In the genomic region with DNA sequence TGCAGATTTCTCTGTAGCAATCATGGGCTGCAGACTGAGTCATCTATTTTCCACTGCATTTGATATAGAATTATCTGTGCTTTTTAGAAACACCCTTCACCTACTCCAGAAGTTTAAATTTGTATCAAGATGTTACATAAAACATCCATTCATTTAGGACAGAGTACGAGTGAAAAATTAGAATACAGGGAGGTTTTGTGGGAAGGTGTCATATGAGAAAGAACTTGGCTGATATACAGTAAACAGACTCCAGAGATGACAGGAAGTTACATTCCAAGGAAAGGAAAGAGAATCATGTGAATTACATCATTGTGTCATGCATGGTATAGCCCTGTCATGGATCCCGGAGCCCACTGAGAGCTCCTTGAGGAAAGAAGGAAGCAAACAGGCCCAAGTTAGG, we compare ENCODE assay signal across 25 cellular contexts.
"Had no signal": no experiment of that assay in that cellular context is flagged by ENCODE, and none has a peak within 500 bp of the region (broad histone marks: within the 10 kb centered on the region; RNA-seq: fewer than 3 reads in every experiment).

No MANE protein-coding gene starts in this region.

- H3K27ac ChIP-seq: ascending aorta, PC-9, SJCRH30 had no signal

- H3K27me3 ChIP-seq: ascending aorta, SJCRH30 had no signal

- ATAC-seq: activated CD8-positive, alpha-beta T cell treated with anti-CD3 and anti-CD28 coated beads for 36 hours; K562 had no signal

- H3K4me3 ChIP-seq: ascending aorta, K562, PC-9, SJCRH30 had no signal

- DNase-seq: activated CD4-positive, alpha-beta T cell treated with anti-CD3 and anti-CD28 coated beads, Interleukin-2, amount 10 ng/mL, durations not matched to agents 24 days and 14 days; activated CD4-positive, alpha-beta T cell treated with anti-CD3 and anti-CD28 coated beads, Interleukin-2, amount 50 U/mL, for 4 hours; activated CD8-positive, alpha-beta T cell treated with anti-CD3 and anti-CD28 coated beads for 36 hours; activated gamma-delta T cell; activated naive CD4-positive, alpha-beta T cell treated with Interleukin-2 at 50 U/mL for 16 hours; activated naive CD8-positive, alpha-beta T cell treated with anti-CD3 and anti-CD28 coated beads, Interleukin-2, amount 10 ng/mL, durations not matched to agents 7 days and 5 days; activated T-cell treated with anti-CD3 and anti-CD28 coated beads, Interleukin-2, amount 50 U/mL, for 24 hours; NCI-H1092 treated with DMSO at 0.1 percent for 48 hours; NCI-H1417; NCI-H146; NCI-H187; NCI-H2029 treated with DMSO at 0.1 percent for 48 hours; NCI-H2107; NCI-H2171; NCI-H2227 treated with DMSO at 0.1 percent for 48 hours; NCI-H446; NCI-H510A treated with DMSO at 0.1 percent for 48 hours; NCI-H526 treated with DMSO at 0.1 percent for 48 hours; NCI-H774; PC-9; Right ventricle myocardium superior; SJCRH30; SK-N-SH had no signal
